1 cellular context compared by ENCODE assay signal in the genomic region with DNA sequence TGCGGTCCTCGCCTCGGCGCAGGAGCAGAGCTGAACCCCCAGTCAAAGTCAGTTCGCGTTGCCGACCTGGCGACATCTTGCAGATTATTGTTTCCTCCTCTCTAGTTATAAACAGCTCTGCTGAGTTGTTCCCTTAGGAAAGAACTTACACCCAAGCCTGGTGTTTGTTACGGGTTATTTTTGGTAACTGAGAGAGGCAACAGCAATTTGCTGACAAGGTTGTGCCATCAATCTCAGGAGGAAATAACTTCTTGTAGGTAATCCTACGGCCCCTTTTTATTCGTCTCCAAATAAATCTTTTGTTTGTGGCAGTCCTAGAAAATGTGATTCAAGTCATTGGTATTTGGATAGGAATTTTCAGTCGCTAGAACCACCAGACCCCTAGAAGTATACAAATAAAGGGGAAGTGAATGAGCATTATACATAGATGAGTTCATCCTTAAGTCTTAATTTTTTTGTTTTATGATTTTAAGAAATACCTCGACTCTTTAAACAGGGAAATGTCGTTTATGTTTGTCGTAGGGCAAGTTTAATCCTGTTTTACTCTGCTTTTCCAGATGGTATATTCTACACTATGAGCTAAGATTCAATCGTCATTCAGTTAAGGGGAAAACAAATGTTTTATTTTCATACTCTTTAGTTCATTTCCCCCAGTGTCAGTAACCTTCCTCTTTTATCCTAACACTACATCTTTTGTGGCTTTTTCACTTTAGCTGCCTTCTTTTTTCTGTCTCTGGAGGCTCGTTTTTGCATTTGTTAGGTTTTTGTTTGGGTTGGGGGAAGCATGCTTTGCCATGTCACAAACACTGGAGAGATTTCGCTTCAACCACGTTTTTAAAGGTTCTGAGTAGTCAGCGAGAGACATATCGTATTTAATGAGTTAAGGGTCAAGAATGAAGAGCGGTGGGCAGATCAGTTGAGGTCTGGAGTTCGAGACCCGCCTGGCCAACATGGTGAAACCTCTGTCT.
TF ChIP-seq lines count a peak whose summit lies in the region.

No MANE protein-coding gene starts in this region.

TF ChIP-seq in endothelial cell of umbilical vein, 7 proteins besides CTCF, POLR2A, EP300 and RAD21:
- TF ChIP-seq FOS (IDR thresholded peaks at IDR 0.05; ENCODE audit: borderline replicate concordance, insufficient read depth, low read length) = no peak
- TF ChIP-seq POLR2AphosphoS5 (IDR thresholded peaks at IDR 0.05; ENCODE audit: insufficient read depth, low read depth, low read length) = no peak
- TF ChIP-seq MYC (IDR thresholded peaks at IDR 0.05; ENCODE audit: low read depth, low read length) = no peak
- TF ChIP-seq, protein P1, sequence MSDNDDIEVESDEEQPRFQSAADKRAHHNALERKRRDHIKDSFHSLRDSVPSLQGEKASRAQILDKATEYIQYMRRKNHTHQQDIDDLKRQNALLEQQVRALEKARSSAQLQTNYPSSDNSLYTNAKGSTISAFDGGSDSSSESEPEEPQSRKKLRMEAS (IDR thresholded peaks at IDR 0.05; ENCODE audit: insufficient read depth, insufficient read length) = no peak
